16 cellular contexts compared by ENCODE assay signal in genomic region chr10:77431209-77431611, GRCh38.
DNase-seq lines count a peak whose midpoint lies in the region; ATAC-seq, FAIRE-seq and TF ChIP-seq lines count a peak whose summit lies in the region.
"Had no signal": no experiment of that assay in that cellular context is flagged by ENCODE, and none has a peak within 500 bp of the region (broad histone marks: within the 10 kb centered on the region; RNA-seq: fewer than 3 reads in every experiment).

No MANE protein-coding gene starts in this region.

- H3K4me1 Mint-ChIP-seq in MCF 10A (ENCODE audit: insufficient read depth, unreplicated experiment) (no peaks in the 10 kb centered on the region), WTC11 (peaks cover 35% of the 10 kb centered on the region)

- in situ Hi-C loops in T47D (cut with HindIII; ENCODE audit: low pct_unique_long_range_greater_than_20kb, low sequenced_read_pairs) = no loop called here
- in situ Hi-C loops in HepG2 (cut with HindIII; ENCODE audit: extremely low pct_ligation_motif_present, low pct_unique_long_range_greater_than_20kb) = no loop called here

- H3K36me3 Mint-ChIP-seq in MCF 10A (ENCODE audit: insufficient read depth, unreplicated experiment) (peaks cover 5% of the 10 kb centered on the region), WTC11 (no peaks in the 10 kb centered on the region)

- ATAC-seq in WTC11 = peak; percentile 85
- peak; percentile 64 for ATAC-seq in HepG2
- ATAC-seq in upper lobe of right lung = peak; percentile 60
- ATAC-seq: heart right ventricle had no signal

- intact Hi-C loops in MCF 10A (cut with micrococcal nuclease) = no loop called here
- intact Hi-C loops in HepG2 (cut with micrococcal nuclease; ENCODE audit: unreplicated experiment) = no loop called here
- intact Hi-C loops in upper lobe of right lung (cut with DNase I) = no loop called here
- intact Hi-C loops in adrenal gland (cut with DNase I) = no loop called here

- no peak for TF ChIP-seq EP300 in HepG2 (IDR thresholded peaks at IDR 0.05; ENCODE audit: low read depth in 2 of 2, low read length in 2 of 2)
- no peak for TF ChIP-seq EP300 in HepG2 (CRISPR knock-in tag; IDR thresholded peaks at IDR 0.05; ENCODE audit: borderline replicate concordance)

- TF ChIP-seq RAD21 in HepG2 (CRISPR knock-in tag; IDR thresholded peaks at IDR 0.05) = no peak

- H3K9me3 Mint-ChIP-seq in MCF 10A (ENCODE audit: unreplicated experiment) (no peaks in the 10 kb centered on the region), WTC11 (no peaks in the 10 kb centered on the region)
- H3K9me3 Mint-ChIP-seq: HFFc6 had no signal

- H3K27ac Mint-ChIP-seq in MCF 10A (ENCODE audit: low read depth, unreplicated experiment) (no peak overlapping the region), WTC11 (peak overlapping the region; percentile 0; the same call in 1 of the 2 replicates)
- H3K27ac Mint-ChIP-seq: HFFc6 had no signal

- H3K4me1 ChIP-seq in HepG2 (ENCODE audit: insufficient read depth, low read length) (no peaks in the 10 kb centered on the region), upper lobe of right lung (peaks cover 4% of the 10 kb centered on the region), adrenal gland (replicated peaks in 1 of 2) (peaks cover 0 to 11% of the 10 kb centered on the region in 2 donors)
- H3K4me1 ChIP-seq: heart right ventricle, Peyer's patch had no signal

- H3K4me2 ChIP-seq in HepG2 (ENCODE audit: low read depth, low read length) = no peak overlapping the region

- no peaks in the 10 kb centered on the region for H3K36me3 ChIP-seq in HepG2 (replicated peaks in 1 of 2; ENCODE audit: control insufficient read depth in 1 of 2, insufficient read depth in 2 of 2, low read length in 2 of 2)
- no peaks in the 10 kb centered on the region for H3K36me3 ChIP-seq in upper lobe of right lung
- no peaks in the 10 kb centered on the region for H3K36me3 ChIP-seq in adrenal gland (replicated peaks in 1 of 2)
- H3K36me3 ChIP-seq: heart right ventricle, Peyer's patch had no signal

- no peaks in the 10 kb centered on the region for H3K27me3 ChIP-seq in HepG2 (ENCODE audit: control insufficient read depth in 1 of 2, insufficient read depth in 2 of 2, low read length in 2 of 2)
- no peaks in the 10 kb centered on the region for H3K27me3 ChIP-seq in upper lobe of right lung
- H3K27me3 ChIP-seq in adrenal gland = no peaks in the 10 kb centered on the region
- H3K27me3 ChIP-seq: Peyer's patch had no signal

- H4K20me1 ChIP-seq in HepG2 (ENCODE audit: insufficient read depth, low read length) = no peaks in the 10 kb centered on the region

- TF ChIP-seq CTCF in MCF 10A (IDR thresholded peaks at IDR 0.05; ENCODE audit: unreplicated experiment) (no peak), WTC11 (IDR thresholded peaks at IDR 0.05) (no peak), HepG2 (CRISPR knock-in tag; IDR thresholded peaks at IDR 0.05) (0 out of 2 replicates have a peak, but pooled peaks have one; percentile 3), upper lobe of right lung (IDR thresholded peaks at IDR 0.05) (no peak), adrenal gland (IDR thresholded peaks at IDR 0.05) (no peak)

- H2AFZ ChIP-seq in HepG2 (ENCODE audit: low read length) = no peak overlapping the region

- H3K4me3 Mint-ChIP-seq in MCF 10A (ENCODE audit: unreplicated experiment) (no peak overlapping the region), WTC11 (no peak overlapping the region)
- H3K4me3 Mint-ChIP-seq: HFFc6 had no signal

- H3K27ac ChIP-seq in HepG2 (ENCODE audit: extremely low read length, insufficient read depth, low read length) (no peak overlapping the region), upper lobe of right lung (no peak overlapping the region), adrenal gland (no peak overlapping the region)
- H3K27ac ChIP-seq: heart right ventricle, Peyer's patch had no signal

- TF ChIP-seq POLR2A in HepG2 (IDR thresholded peaks at IDR 0.05; ENCODE audit: insufficient read depth in 1 of 2, low read depth in 2 of 2, low read length in 2 of 2) = no peak
- no peak for TF ChIP-seq POLR2A in adrenal gland (IDR thresholded peaks at IDR 0.05)

- POLR2A ChIA-PET in MCF 10A (lab: Yijun Ruan, JAX) (no interaction called here), WTC11 (lab: Charles Lee) (no interaction called here), HepG2 (lab: Yijun Ruan, JAX) (no interaction called here)

- BruUV-seq in MCF 10A (replicated peaks; lab: Mats Ljungman, UMichigan) (no TSS peak), HepG2 (replicated peaks; lab: Mats Ljungman, UMichigan) (no TSS peak)

- CTCF ChIA-PET in MCF 10A (lab: Yijun Ruan, JAX) = interaction anchor here (2.2 kb wide), 1 partner anchor 39 kb away, joined by 6 read pairs; no protein-coding TSS in a partner anchor
- CTCF ChIA-PET in WTC11 (lab: Charles Lee) = interaction anchor here (0.6 to 2.1 kb wide), 3 partner anchors 74 to 280 kb away, joined by 3 to 9 read pairs (median 6); no protein-coding TSS in a partner anchor
- CTCF ChIA-PET in HepG2 (lab: Yijun Ruan, JAX; ENCODE audit: low intra/inter-chr PET ratio, low total read pairs) = no interaction called here

- H3K27me3 Mint-ChIP-seq in MCF 10A (ENCODE audit: insufficient read depth, unreplicated experiment) (no peaks in the 10 kb centered on the region), WTC11 (ENCODE audit: low read depth) (no peaks in the 10 kb centered on the region)

- DNase-seq in T47D (ENCODE audit: low read depth in 1 of 2, low spot score in 1 of 2) (peak; percentile 41 to 99), MCF 10A (ENCODE audit: unreplicated experiment) (no peak), WTC11 (ENCODE audit: low spot score) (peak; percentile 25), HepG2 (ENCODE audit: low spot score) (peak; percentile 53), upper lobe of right lung (no peak), NAMALWA (ENCODE audit: low spot score) (no peak), GM19238 (ENCODE audit: insufficient read length, low spot score) (no peak), adrenal gland (no peak)
- DNase-seq: activated CD8-positive, alpha-beta memory T cell treated with anti-CD3 and anti-CD28 coated beads, Interleukin-2, amount 50 U/mL, for 4 hours; activated naive CD4-positive, alpha-beta T cell treated with Interleukin-2 at 50 U/mL for 16 hours; COR-L47; GDM1; heart right ventricle; HFFc6; NCI-H1105 treated with DMSO at 0.1 percent for 48 hours; Peyer's patch had no signal

- no peaks in the 10 kb centered on the region for H3K9me3 ChIP-seq in HepG2 (ENCODE audit: low read length)
- H3K9me3 ChIP-seq in upper lobe of right lung = no peaks in the 10 kb centered on the region
- no peaks in the 10 kb centered on the region for H3K9me3 ChIP-seq in adrenal gland (replicated peaks in 1 of 3)
- H3K9me3 ChIP-seq: heart right ventricle, Peyer's patch had no signal

- no peak for FAIRE-seq in HepG2 (lab: Jason Lieb, UNC)

- H3K9ac ChIP-seq in HepG2 (ENCODE audit: insufficient read depth, low read depth, low read length) = no peak overlapping the region

- no peaks in the 10 kb centered on the region for H3K79me2 ChIP-seq in HepG2 (ENCODE audit: insufficient read depth, low read length)

- H3K4me3 ChIP-seq in HepG2 (replicated peaks in 1 of 3; ENCODE audit: insufficient read depth in 1 of 3, low read depth in 2 of 3, low read length in 3 of 3) = no peak overlapping the region
- H3K4me3 ChIP-seq in upper lobe of right lung = no peak overlapping the region
- H3K4me3 ChIP-seq in adrenal gland = no peak overlapping the region
- H3K4me3 ChIP-seq: heart right ventricle, Peyer's patch had no signal

TF ChIP-seq in WTC11, 78 proteins besides CTCF, POLR2A, EP300 and RAD21:
- TF ChIP-seq E2F1 (CRISPR knock-in tag; IDR thresholded peaks at IDR 0.05) = no peak
- TF ChIP-seq ZNF423 (CRISPR knock-in tag; IDR thresholded peaks at IDR 0.05) = no peak
- no peak for TF ChIP-seq RORB (CRISPR knock-in tag; IDR thresholded peaks at IDR 0.05)
- TF ChIP-seq JAZF1 (CRISPR knock-in tag; IDR thresholded peaks at IDR 0.05) = no peak

TF ChIP-seq in HepG2, 621 proteins besides CTCF, POLR2A, EP300 and RAD21:
- TF ChIP-seq ZBTB20 (CRISPR knock-in tag; IDR thresholded peaks at IDR 0.05; ENCODE audit: borderline replicate concordance, low read depth) = no peak
- TF ChIP-seq JDP2 (CRISPR knock-in tag; IDR thresholded peaks at IDR 0.05; ENCODE audit: borderline replicate concordance) = no peak
- TF ChIP-seq ZSCAN31 (CRISPR knock-in tag; IDR thresholded peaks at IDR 0.05; ENCODE audit: low read depth) = no peak
- no peak for TF ChIP-seq CENPT (CRISPR knock-in tag; IDR thresholded peaks at IDR 0.05; ENCODE audit: low read depth)
- no peak for TF ChIP-seq SMAD1 (CRISPR knock-in tag; IDR thresholded peaks at IDR 0.05; ENCODE audit: borderline replicate concordance, low read depth)
- no peak for TF ChIP-seq THAP9 (CRISPR knock-in tag; IDR thresholded peaks at IDR 0.05; ENCODE audit: borderline replicate concordance)

Comparison
In these comparisons a context has a peak if more than half of its experiments do, and no peak if none do; other contexts are left out.
1. DNase-seq: peak in T47D (2 of 2), WTC11 (single experiment) and HepG2 (single experiment); none in MCF 10A (single experiment), upper lobe of right lung (single experiment), NAMALWA (single experiment), GM19238 (single experiment) and adrenal gland (0 of 7).
2. Peak in every context shown above with its lines, with median percentiles within 50 percentile points of each other: ATAC-seq.